ENCODE assay signal across 1 cellular context in the genomic region with DNA sequence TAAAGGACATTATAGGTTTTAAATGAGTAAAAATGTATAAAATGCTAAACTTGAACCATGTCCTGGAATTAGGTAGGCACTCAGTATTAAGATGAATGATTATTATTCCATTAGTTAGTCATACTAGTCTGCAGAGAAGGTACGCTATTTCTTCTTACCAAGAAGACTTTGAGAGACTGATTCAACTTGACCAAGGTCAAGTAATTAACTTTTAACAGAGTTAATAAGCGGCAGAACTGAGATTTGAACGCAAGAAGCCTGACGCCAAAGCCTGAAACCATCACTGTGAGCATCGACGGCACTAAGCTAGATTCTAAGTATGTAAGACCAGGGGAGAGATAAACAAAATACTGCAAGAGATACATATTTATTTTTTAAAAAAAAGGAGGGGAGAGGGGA.
TF ChIP-seq lines count a peak whose summit lies in the region.

No MANE protein-coding gene starts in this region.

TF ChIP-seq in IMR-90, 13 proteins besides CTCF, POLR2A, EP300 and RAD21 (continued from another document):
- TF ChIP-seq, protein P1, sequence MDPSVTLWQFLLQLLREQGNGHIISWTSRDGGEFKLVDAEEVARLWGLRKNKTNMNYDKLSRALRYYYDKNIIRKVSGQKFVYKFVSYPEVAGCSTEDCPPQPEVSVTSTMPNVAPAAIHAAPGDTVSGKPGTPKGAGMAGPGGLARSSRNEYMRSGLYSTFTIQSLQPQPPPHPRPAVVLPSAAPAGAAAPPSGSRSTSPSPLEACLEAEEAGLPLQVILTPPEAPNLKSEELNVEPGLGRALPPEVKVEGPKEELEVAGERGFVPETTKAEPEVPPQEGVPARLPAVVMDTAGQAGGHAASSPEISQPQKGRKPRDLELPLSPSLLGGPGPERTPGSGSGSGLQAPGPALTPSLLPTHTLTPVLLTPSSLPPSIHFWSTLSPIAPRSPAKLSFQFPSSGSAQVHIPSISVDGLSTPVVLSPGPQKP (IDR thresholded peaks at IDR 0.05; ENCODE audit: borderline replicate concordance, low read depth, low read length) = no peak
- no peak for TF ChIP-seq RCOR1 (IDR thresholded peaks at IDR 0.05; ENCODE audit: insufficient replicate concordance, low read length)
- TF ChIP-seq CEBPB (IDR thresholded peaks at IDR 0.05; ENCODE audit: low read depth, low read length) = no peak
- TF ChIP-seq SMC3 (IDR thresholded peaks at IDR 0.05; ENCODE audit: low read depth, low read length) = no peak
- no peak for TF ChIP-seq CHD1 (IDR thresholded peaks at IDR 0.05; ENCODE audit: low read depth, low read length)
- TF ChIP-seq MAZ (IDR thresholded peaks at IDR 0.05; ENCODE audit: borderline replicate concordance, low read depth, low read length) = no peak
- TF ChIP-seq MAFK (IDR thresholded peaks at IDR 0.05; ENCODE audit: low read depth, low read length) = no peak
- no peak for TF ChIP-seq NFE2L2 (IDR thresholded peaks at IDR 0.05; ENCODE audit: low read depth, low read length)
- no peak for TF ChIP-seq MXI1 (IDR thresholded peaks at IDR 0.05; ENCODE audit: borderline replicate concordance, low read depth, low read length)
